ENCODE assay signal across 20 cellular contexts in the genomic region with DNA sequence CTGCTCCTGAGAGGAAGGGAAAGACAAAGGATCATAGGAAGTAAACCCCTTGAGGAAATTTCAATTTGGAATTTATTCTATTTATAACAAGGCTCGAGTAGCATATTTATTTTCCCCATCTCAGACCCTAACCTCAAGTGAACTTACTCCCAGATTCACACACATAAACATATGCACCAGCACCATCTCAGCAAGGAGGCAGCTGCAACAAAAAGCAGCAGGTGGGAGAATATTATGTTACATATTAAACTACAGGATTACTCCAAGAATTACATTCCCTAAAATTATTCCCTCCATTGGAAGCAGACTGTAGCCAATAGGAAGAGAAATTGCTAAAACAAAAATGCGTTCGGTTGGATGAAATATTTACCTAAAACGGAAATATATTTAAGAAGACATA.
DNase-seq lines count a peak whose midpoint lies in the region; ATAC-seq and TF ChIP-seq lines count a peak whose summit lies in the region.
"Had no signal": no experiment of that assay in that cellular context is flagged by ENCODE, and none has a peak within 500 bp of the region (broad histone marks: within the 10 kb centered on the region; RNA-seq: fewer than 3 reads in every experiment).

No MANE protein-coding gene starts in this region.

- no peaks in the 10 kb centered on the region for H3K9me3 Mint-ChIP-seq in chondrocyte (ENCODE audit: low read depth)
- H3K9me3 Mint-ChIP-seq: activated naive CD4-positive, alpha-beta T cell treated with anti-CD3 and anti-CD28 coated beads, Interleukin-2, amount 10 ng/mL, durations not matched to agents 7 days and 5 days; activated T-helper 17 cell treated with anti-CD3 and anti-CD28 coated beads, Interleukin-2, amount 50 U/mL, for 72 hours; CD4-positive, alpha-beta memory T cell had no signal

- peaks cover 4% of the 10 kb centered on the region for H3K4me1 Mint-ChIP-seq in chondrocyte (ENCODE audit: low read depth)
- H3K4me1 Mint-ChIP-seq: activated CD4-positive, alpha-beta T cell treated with anti-CD3 and anti-CD28 coated beads for 36 hours; activated T-helper 17 cell treated with anti-CD3 and anti-CD28 coated beads, Interleukin-2, amount 50 U/mL, for 72 hours had no signal

- no peak for TF ChIP-seq CTCF in chondrocyte (IDR thresholded peaks at IDR 0.05)

- no peak overlapping the region for H3K27ac Mint-ChIP-seq in chondrocyte (ENCODE audit: unreplicated experiment)
- H3K27ac Mint-ChIP-seq: activated CD4-positive, alpha-beta T cell treated with anti-CD3 and anti-CD28 coated beads for 36 hours; activated naive CD4-positive, alpha-beta T cell treated with anti-CD3 and anti-CD28 coated beads, Interleukin-2, amount 10 ng/mL, durations not matched to agents 7 days and 5 days; activated T-helper 17 cell treated with anti-CD3 and anti-CD28 coated beads, Interleukin-2, amount 50 U/mL, for 72 hours; CD4-positive, alpha-beta memory T cell had no signal

- peak; percentile 92 for DNase-seq in DMS 273 (lab: John Stamatoyannopoulos, UW; ENCODE audit: unreplicated experiment)
- DNase-seq in NCI-H146 treated with DMSO at 0.1 percent for 48 hours (lab: John Stamatoyannopoulos, UW; ENCODE audit: unreplicated experiment): peak; percentile 74
- peak; percentile 86 for DNase-seq in NCI-H2171 treated with DMSO at 0.1 percent for 48 hours (lab: John Stamatoyannopoulos, UW)
- DNase-seq in left kidney (ENCODE audit: low read depth, low spot score): peak; percentile 9
- no peak for DNase-seq in chondrocyte (ENCODE audit: low spot score)
- DNase-seq: activated CD4-positive, alpha-beta T cell treated with anti-CD3 and anti-CD28 coated beads for 36 hours; activated naive CD4-positive, alpha-beta T cell treated with anti-CD3 and anti-CD28 coated beads, Interleukin-2, amount 10 ng/mL, durations not matched to agents 7 days and 5 days; CD4-positive, alpha-beta memory T cell; central memory CD4-positive, alpha-beta T cell; dermis blood vessel endothelial cell; HCEC 1CT; left ventricle myocardium inferior; mesenchymal stem cell; SIG-M5; stimulated activated naive CD8-positive, alpha-beta T cell treated with anti-CD3 and anti-CD28 coated beads, Interleukin-15, Interleukin-2, amounts not matched to agents 100 U/mL and 50 U/mL, for 24 hours; T-helper 9 cell had no signal

- no peak for ATAC-seq in HG03280 (IDR thresholded peaks at IDR 0.05; ENCODE audit: unreplicated experiment)
- no peak for ATAC-seq in GM19328 (IDR thresholded peaks at IDR 0.05; ENCODE audit: unreplicated experiment)
- ATAC-seq: activated CD4-positive, alpha-beta T cell treated with anti-CD3 and anti-CD28 coated beads for 36 hours; activated T-helper 17 cell treated with anti-CD3 and anti-CD28 coated beads, Interleukin-2, amount 50 U/mL, for 72 hours; esophagus mucosa; stimulated activated naive CD8-positive, alpha-beta T cell treated with anti-CD3 and anti-CD28 coated beads, Interleukin-15, Interleukin-2, amounts not matched to agents 100 U/mL and 50 U/mL, for 24 hours had no signal

- H3K36me3 Mint-ChIP-seq in chondrocyte (ENCODE audit: low read depth): peaks cover 3% of the 10 kb centered on the region
- H3K36me3 Mint-ChIP-seq: activated naive CD4-positive, alpha-beta T cell treated with anti-CD3 and anti-CD28 coated beads, Interleukin-2, amount 10 ng/mL, durations not matched to agents 7 days and 5 days; CD4-positive, alpha-beta memory T cell had no signal

- no peak overlapping the region for H3K4me3 Mint-ChIP-seq in chondrocyte (ENCODE audit: unreplicated experiment)
- H3K4me3 Mint-ChIP-seq: activated CD4-positive, alpha-beta T cell treated with anti-CD3 and anti-CD28 coated beads for 36 hours; activated naive CD4-positive, alpha-beta T cell treated with anti-CD3 and anti-CD28 coated beads, Interleukin-2, amount 10 ng/mL, durations not matched to agents 7 days and 5 days; activated T-helper 17 cell treated with anti-CD3 and anti-CD28 coated beads, Interleukin-2, amount 50 U/mL, for 72 hours; CD4-positive, alpha-beta memory T cell had no signal

- H3K27me3 Mint-ChIP-seq in chondrocyte (ENCODE audit: low read depth): peaks cover 2% of the 10 kb centered on the region
